ENCODE assay signal across 8 cellular contexts in genomic region chr2:218368150-218368528, GRCh38. TPM values are rescaled to one million over a fixed set of nuclear protein-coding genes. Genes with fewer than 3 reads are reported as not detected.
DNase-seq lines count a peak whose midpoint lies in the region; ATAC-seq and TF ChIP-seq lines count a peak whose summit lies in the region.

No MANE protein-coding gene starts in this region.

- H3K4me2 ChIP-seq in mammary epithelial cell (ENCODE audit: insufficient read depth, low read depth, low read length) (peak overlapping the region; percentile 80), mesendoderm (ENCODE audit: low read length) (peak overlapping the region; percentile 89)

- H3K4me3 Mint-ChIP-seq in activated naive CD4-positive, alpha-beta T cell treated with anti-CD3 and anti-CD28 coated beads for 36 hours, result peak overlapping the region; percentile 73

- no peak for DNase-seq in activated naive CD4-positive, alpha-beta T cell treated with anti-CD3 and anti-CD28 coated beads for 36 hours
- DNase-seq in activated naive CD4-positive, alpha-beta T cell treated with anti-CD3 and anti-CD28 coated beads, Interleukin-2, amount 50 U/mL, for 16 hours, result no peak
- DNase-seq in mammary epithelial cell, result no peak
- DNase-seq in mesendoderm, result no peak
- no peak for DNase-seq in upper lobe of left lung
- DNase-seq in NCI-H526 (lab: John Stamatoyannopoulos, UW), result no peak
- DNase-seq in pons (ENCODE audit: low spot score), result no peak

- no peaks in the 10 kb centered on the region for H4K20me1 ChIP-seq in mammary epithelial cell (ENCODE audit: insufficient read depth, low read length)

- H3K79me1 ChIP-seq in mesendoderm (ENCODE audit: low read length), result no peaks in the 10 kb centered on the region

- no peak for ATAC-seq in upper lobe of left lung (ENCODE audit: low FRiP score in 2 of 2)
- ATAC-seq in HG02981 (IDR thresholded peaks at IDR 0.05; ENCODE audit: unreplicated experiment), result no peak

- CTCF ChIA-PET in activated naive CD4-positive, alpha-beta T cell treated with anti-CD3 and anti-CD28 coated beads for 36 hours (lab: Charles Lee), result interaction anchor here (1.0 to 1.3 kb wide), 3 partner anchors 12 to 81 kb away, joined by 4 to 5 read pairs (median 4); partner anchors contain the start of gene CATIP
- CTCF ChIA-PET in mammary epithelial cell (lab: Charles Lee; ENCODE audit: low non-redundant PET), result no interaction called here

- in situ Hi-C loops in mammary epithelial cell (cut with MboI; ENCODE audit: low sequenced_read_pairs in 2 of 2), result no loop called here

- H2BK5ac ChIP-seq in mesendoderm (ENCODE audit: low read length), result no peak overlapping the region

- H2AFZ ChIP-seq in mammary epithelial cell (ENCODE audit: low read depth, low read length), result peak overlapping the region; percentile 89

- no peak overlapping the region for H2BK120ac ChIP-seq in mesendoderm (ENCODE audit: low read depth, low read length)

- no TSS peak for BruUV-seq in mammary epithelial cell (replicated peaks; lab: Mats Ljungman, UMichigan)

- H3K9me3 ChIP-seq in mammary epithelial cell (replicated peaks; ENCODE audit: insufficient read depth, low read length) (no peaks in the 10 kb centered on the region), upper lobe of left lung (peaks cover 0 to 4% (median 0%) of the 10 kb centered on the region in 4 donors)

- no peak overlapping the region for H4K8ac ChIP-seq in mesendoderm (ENCODE audit: low read depth, low read length)

- intact Hi-C loops in activated naive CD4-positive, alpha-beta T cell treated with anti-CD3 and anti-CD28 coated beads for 36 hours (cut with micrococcal nuclease), result loop anchor here (5.0 kb wide), 2 partner anchors 51 to 76 kb away; partner anchors contain the start of gene TMBIM1
- intact Hi-C loops in mammary epithelial cell (cut with micrococcal nuclease), result no loop called here

- H3K56ac ChIP-seq in mesendoderm (ENCODE audit: low read length), result peak overlapping the region; percentile 97

- H3K4me1 ChIP-seq in mammary epithelial cell (ENCODE audit: insufficient read depth, low read length), result peaks cover 3% of the 10 kb centered on the region
- no peaks in the 10 kb centered on the region for H3K4me1 ChIP-seq in mesendoderm (ENCODE audit: control insufficient read depth, low read depth, low read length)
- peaks cover 23 to 46% (median 34%) of the 10 kb centered on the region in 4 donors for H3K4me1 ChIP-seq in upper lobe of left lung

- TF ChIP-seq POLR2A in upper lobe of left lung (IDR thresholded peaks at IDR 0.05), result no peak

- H3K4ac ChIP-seq in mesendoderm (ENCODE audit: low read depth, low read length), result no peak overlapping the region

- H3K27me3 Mint-ChIP-seq in activated naive CD4-positive, alpha-beta T cell treated with anti-CD3 and anti-CD28 coated beads for 36 hours (ENCODE audit: low read depth), result no peaks in the 10 kb centered on the region

- H3K27ac Mint-ChIP-seq in activated naive CD4-positive, alpha-beta T cell treated with anti-CD3 and anti-CD28 coated beads for 36 hours, result no peak overlapping the region

- no peak overlapping the region for H3K23ac ChIP-seq in mesendoderm (ENCODE audit: low read length)

- H3K27me3 ChIP-seq in mammary epithelial cell (ENCODE audit: insufficient read depth, low read length) (no peaks in the 10 kb centered on the region), mesendoderm (ENCODE audit: insufficient read depth, low read length, poor library complexity) (no peaks in the 10 kb centered on the region), upper lobe of left lung (no peaks in the 10 kb centered on the region)

- H3K9ac ChIP-seq in mammary epithelial cell (ENCODE audit: insufficient read depth, low read length), result no peak overlapping the region
- H3K9ac ChIP-seq in mesendoderm (ENCODE audit: low read length), result peak overlapping the region; percentile 72

- WGBS in mammary epithelial cell (ENCODE audit: low coverage, missing lambda C conversion rate), result 63% methylated on average over 13 of the region's 21 CpGs
- WGBS in mesendoderm (ENCODE audit: extremely low coverage, insufficient coverage, low lambda C conversion rate), result no CpG with 5 or more reads among the region's 21 CpGs
- WGBS in upper lobe of left lung, 2 donors, result 56 to 67% methylated on average over 18 to 21 of the region's 21 CpGs

- no peaks in the 10 kb centered on the region for H3K9me3 Mint-ChIP-seq in activated naive CD4-positive, alpha-beta T cell treated with anti-CD3 and anti-CD28 coated beads for 36 hours

- H3K27ac ChIP-seq in mammary epithelial cell (ENCODE audit: insufficient read depth, low read depth, low read length), result no peak overlapping the region
- no peak overlapping the region for H3K27ac ChIP-seq in mesendoderm (ENCODE audit: low read depth, low read length)
- H3K27ac ChIP-seq in upper lobe of left lung, result peak overlapping the region; percentile 90 to 97 (median 94)

- no peaks in the 10 kb centered on the region for H3K36me3 ChIP-seq in mammary epithelial cell (ENCODE audit: insufficient read depth, low read length)
- no peaks in the 10 kb centered on the region for H3K36me3 ChIP-seq in mesendoderm (ENCODE audit: control insufficient read depth, insufficient read depth, low read length)
- no peaks in the 10 kb centered on the region for H3K36me3 ChIP-seq in upper lobe of left lung

- no peak overlapping the region for H2BK15ac ChIP-seq in mesendoderm (replicated peaks; ENCODE audit: low read depth)

- no peak overlapping the region for H2AK5ac ChIP-seq in mesendoderm (ENCODE audit: low read length)

- dilution Hi-C loops in mammary epithelial cell (cut with HindIII; ENCODE audit: low sequenced_read_pairs), result no loop called here

- H3K4me1 Mint-ChIP-seq in activated naive CD4-positive, alpha-beta T cell treated with anti-CD3 and anti-CD28 coated beads for 36 hours (ENCODE audit: low read depth), result peaks cover 13% of the 10 kb centered on the region

- no peaks in the 10 kb centered on the region for H3K79me2 ChIP-seq in mammary epithelial cell (ENCODE audit: insufficient read depth, low read length)
- no peaks in the 10 kb centered on the region for H3K79me2 ChIP-seq in mesendoderm (ENCODE audit: control insufficient read depth, insufficient read depth, low read length)

- TF ChIP-seq CTCF in mammary epithelial cell (conservative IDR thresholded peaks at IDR 0.05 in 1 of 2, IDR thresholded peaks at IDR 0.05 in 1 of 2; ENCODE audit: extremely low read depth in 1 of 2, insufficient read depth in 1 of 2, low read depth in 1 of 2, low read length in 2 of 2) (no peak), upper lobe of left lung (IDR thresholded peaks at IDR 0.05) (no peak)

- H3K4me3 ChIP-seq in mammary epithelial cell (replicated peaks in 1 of 3; ENCODE audit: insufficient read depth in 1 of 3, low read depth in 2 of 3, low read length in 3 of 3), result peak overlapping the region; percentile 1 to 40 (median 39)
- peak overlapping the region; percentile 45 for H3K4me3 ChIP-seq in mesendoderm (ENCODE audit: low read length)
- H3K4me3 ChIP-seq in upper lobe of left lung, result peak overlapping the region in 3 of 4 donors; percentile 52 to 54 (median 54)

- peak overlapping the region; percentile 71 for H4K5ac ChIP-seq in mesendoderm (ENCODE audit: low read length)

- no peak for TF ChIP-seq EP300 in upper lobe of left lung (IDR thresholded peaks at IDR 0.05)

- H3K18ac ChIP-seq in mesendoderm (ENCODE audit: low read length), result peak overlapping the region; percentile 79

- no peaks in the 10 kb centered on the region for H3K36me3 Mint-ChIP-seq in activated naive CD4-positive, alpha-beta T cell treated with anti-CD3 and anti-CD28 coated beads for 36 hours (ENCODE audit: low read depth)

RNA-seq across cellular contexts. Expression of gene CATIP, which starts 11.5 kb away (rescaled TPM):
- total RNA-seq in activated naive CD4-positive, alpha-beta T cell treated with anti-CD3 and anti-CD28 coated beads for 36 hours, result not detected
- total RNA-seq in mammary epithelial cell, result not detected
- polyA plus RNA-seq in mammary epithelial cell, result not detected
- not detected for polyA minus RNA-seq in mammary epithelial cell
- polyA plus RNA-seq in mesendoderm (2013, experiment 1 of 2), result not detected
- polyA plus RNA-seq in mesendoderm (2013, experiment 2 of 2), result not detected
- 1 to 10 TPM in 5 of 6 donors, under 1 TPM in 1; 0.77 to 8.5 (median 4.3) TPM for total RNA-seq in upper lobe of left lung

RNA-seq across cellular contexts. Expression of gene SLC11A1, which starts 13.9 kb away (rescaled TPM):
- not detected for total RNA-seq in activated naive CD4-positive, alpha-beta T cell treated with anti-CD3 and anti-CD28 coated beads for 36 hours
- total RNA-seq in mammary epithelial cell, result under 1 TPM; 0.17 to 0.38 TPM
- 0.51 TPM for polyA plus RNA-seq in mammary epithelial cell
- not detected for polyA minus RNA-seq in mammary epithelial cell
- polyA plus RNA-seq in mesendoderm (2013, experiment 1 of 2), result 0.04 TPM
- 0.04 TPM for polyA plus RNA-seq in mesendoderm (2013, experiment 2 of 2)
- total RNA-seq in upper lobe of left lung, result 1,000 to 10,000 TPM in 2 of 6 donors, 100 to 1,000 TPM in 4; 145 to 3,249 (median 371) TPM

RNA-seq across cellular contexts. Expression of gene CTDSP1, which starts 31.5 kb away (rescaled TPM):
- 10 to 100 TPM; 26.1 to 26.2 TPM for total RNA-seq in activated naive CD4-positive, alpha-beta T cell treated with anti-CD3 and anti-CD28 coated beads for 36 hours
- 10 to 100 TPM; 27.0 to 58.0 TPM for total RNA-seq in mammary epithelial cell
- 79.1 TPM for polyA plus RNA-seq in mammary epithelial cell
- polyA minus RNA-seq in mammary epithelial cell, result 123 TPM
- polyA plus RNA-seq in mesendoderm (2013, experiment 1 of 2), result 13.1 TPM
- polyA plus RNA-seq in mesendoderm (2013, experiment 2 of 2), result 12.7 TPM
- total RNA-seq in upper lobe of left lung, result 100 to 1,000 TPM in 5 of 6 donors, 10 to 100 TPM in 1; 96.6 to 239 (median 189) TPM

RNA-seq across cellular contexts. Expression of gene VIL1, which starts 50.8 kb away (rescaled TPM):
- total RNA-seq in activated naive CD4-positive, alpha-beta T cell treated with anti-CD3 and anti-CD28 coated beads for 36 hours, result not detected
- total RNA-seq in mammary epithelial cell (not detected), upper lobe of left lung (under 1 TPM in 3 of 6 donors, not detected in 3; 0.29 to 0.76 (median 0.40) TPM)
- polyA plus RNA-seq in mammary epithelial cell, result 0.01 TPM
- not detected for polyA minus RNA-seq in mammary epithelial cell
- polyA plus RNA-seq in mesendoderm (2013, experiment 1 of 2), result 6.1 TPM
- 6.5 TPM for polyA plus RNA-seq in mesendoderm (2013, experiment 2 of 2)

Comparison
In these comparisons a context has a peak if more than half of its experiments do, and no peak if none do; other contexts are left out.
1. H3K27ac ChIP-seq: peak in upper lobe of left lung (4 of 4); none in mammary epithelial cell (single experiment) and mesendoderm (single experiment).
2. RNA of gene SLC11A1, which starts 13.9 kb away (total RNA-seq): 145 to 3,249 TPM in upper lobe of left lung; 0.17 to 0.38 TPM in mammary epithelial cell and not detected in activated naive CD4-positive, alpha-beta T cell treated with anti-CD3 and anti-CD28 coated beads for 36 hours; every median in the first group is over 100 times any median in the second.
3. Peak in every context shown above with its lines, with median percentiles within 50 percentile points of each other: H3K4me3 ChIP-seq.